In genomic region chr3:170429050-170429449, GRCh38 we compare ENCODE assay signal across 14 cellular contexts. TPM values are rescaled to one million over a fixed set of nuclear protein-coding genes. Genes with fewer than 3 reads are reported as not detected.
A peak's percentile ranks its signal among the peaks of the same experiment; 100 is the strongest.
DNase-seq lines count a peak whose midpoint lies in the region; ATAC-seq, FAIRE-seq and TF ChIP-seq lines count a peak whose summit lies in the region.
"Had no signal": no experiment of that assay in that cellular context is flagged by ENCODE, and none has a peak within 500 bp of the region (broad histone marks: within the 10 kb centered on the region; RNA-seq: fewer than 3 reads in every experiment).

No MANE protein-coding gene starts in this region.

- H3K27ac Mint-ChIP-seq in astrocyte (ENCODE audit: unreplicated experiment): no peak overlapping the region

- peak; percentile 78 for FAIRE-seq in astrocyte (lab: Jason Lieb, UNC)

- H3K9ac ChIP-seq in astrocyte (ENCODE audit: low read length): peak overlapping the region; percentile 30

- H3K4me1 Mint-ChIP-seq in astrocyte (ENCODE audit: low read depth, unreplicated experiment): peaks cover 9% of the 10 kb centered on the region

- no peaks in the 10 kb centered on the region for H3K27me3 ChIP-seq in astrocyte (ENCODE audit: insufficient read depth, low read length)
- H3K27me3 ChIP-seq in osteoblast (ENCODE audit: insufficient read depth, low read length): no peaks in the 10 kb centered on the region
- no peaks in the 10 kb centered on the region for H3K27me3 ChIP-seq in upper lobe of right lung

- H3K4me3 ChIP-seq in astrocyte (ENCODE audit: insufficient read depth, low read depth, low read length) (no peak overlapping the region), osteoblast (ENCODE audit: insufficient read depth, low read length) (no peak overlapping the region), upper lobe of right lung (no peak overlapping the region)
- H3K4me3 ChIP-seq: mucosa of descending colon had no signal

- peak overlapping the region; percentile 6 for H3K27ac ChIP-seq in astrocyte (ENCODE audit: low read depth, low read length)
- no peak overlapping the region for H3K27ac ChIP-seq in osteoblast (ENCODE audit: low read depth, low read length)
- H3K27ac ChIP-seq in upper lobe of right lung: no peak overlapping the region
- H3K27ac ChIP-seq: epithelial cell of prostate had no signal

- H3K4me2 ChIP-seq in astrocyte (ENCODE audit: low read length) (peak overlapping the region; percentile 69), osteoblast (ENCODE audit: insufficient read depth, low read length) (no peak overlapping the region)

- H3K4me1 ChIP-seq in astrocyte (ENCODE audit: insufficient read depth, low read length) (peaks cover 27% of the 10 kb centered on the region), osteoblast (ENCODE audit: insufficient read depth, low read length) (peaks cover 16% of the 10 kb centered on the region), upper lobe of right lung (no peaks in the 10 kb centered on the region)

- ATAC-seq in HG02885 (IDR thresholded peaks at IDR 0.05; ENCODE audit: poor library complexity, unreplicated experiment): peak; percentile 83
- ATAC-seq in GM19328 (IDR thresholded peaks at IDR 0.05; ENCODE audit: unreplicated experiment): no peak
- ATAC-seq in upper lobe of right lung: no peak
- ATAC-seq: mucosa of descending colon had no signal

- no peak overlapping the region for H3K4me3 Mint-ChIP-seq in astrocyte (ENCODE audit: unreplicated experiment)

- H3K79me2 ChIP-seq in astrocyte (ENCODE audit: insufficient read depth, low read length) (no peaks in the 10 kb centered on the region), osteoblast (ENCODE audit: insufficient read depth, low read length) (no peaks in the 10 kb centered on the region)

- peak; percentile 11 for DNase-seq in SKM-1 treated with dmso at 0.1 percent for 144 hours (lab: John Stamatoyannopoulos, UW; ENCODE audit: unreplicated experiment)
- DNase-seq in SKM-1 (lab: John Stamatoyannopoulos, UW; ENCODE audit: unreplicated experiment): no peak
- peak; percentile 88 for DNase-seq in astrocyte (ENCODE audit: low read depth)
- DNase-seq in osteoblast (ENCODE audit: insufficient read length, low spot score, missing footprints): peak; percentile 63
- no peak for DNase-seq in upper lobe of right lung
- DNase-seq in HK-2 (ENCODE audit: unreplicated experiment): no peak
- DNase-seq: 8988T; mucosa of descending colon; NCI-H146; SIG-M5; stimulated activated CD4-positive, alpha-beta T cell treated with anti-CD3 and anti-CD28 coated beads, Interleukin-4, amount 100 ng/mL, for 4 hours had no signal

- intact Hi-C loops in upper lobe of right lung (cut with DNase I): no loop called here

- H2AFZ ChIP-seq in astrocyte (ENCODE audit: low read depth, low read length) (no peak overlapping the region), osteoblast (ENCODE audit: low read length) (no peak overlapping the region)

- H4K20me1 ChIP-seq in astrocyte (ENCODE audit: insufficient read depth, low read length): no peaks in the 10 kb centered on the region
- H4K20me1 ChIP-seq in osteoblast (ENCODE audit: insufficient read depth, low read length): no peaks in the 10 kb centered on the region

- no peaks in the 10 kb centered on the region for H3K9me3 ChIP-seq in astrocyte (ENCODE audit: insufficient read depth, low read depth, low read length)
- H3K9me3 ChIP-seq in osteoblast (ENCODE audit: low read depth, low read length): no peaks in the 10 kb centered on the region
- no peaks in the 10 kb centered on the region for H3K9me3 ChIP-seq in upper lobe of right lung
- H3K9me3 ChIP-seq: mucosa of descending colon had no signal

- H3K9me3 Mint-ChIP-seq in astrocyte (ENCODE audit: unreplicated experiment): no peaks in the 10 kb centered on the region

- TF ChIP-seq CTCF in astrocyte (IDR thresholded peaks at IDR 0.05; ENCODE audit: insufficient read depth, low read depth, low read length): no peak
- TF ChIP-seq CTCF in osteoblast (IDR thresholded peaks at IDR 0.05; ENCODE audit: extremely low read depth, low read depth, low read length): no peak
- TF ChIP-seq CTCF in upper lobe of right lung (IDR thresholded peaks at IDR 0.05): no peak

- H3K27me3 Mint-ChIP-seq in astrocyte (ENCODE audit: low read depth, unreplicated experiment): peaks cover 58% of the 10 kb centered on the region

- H3K36me3 ChIP-seq in astrocyte (ENCODE audit: insufficient read depth, low read length) (no peaks in the 10 kb centered on the region), osteoblast (ENCODE audit: insufficient read depth, low read length) (peaks cover 16% of the 10 kb centered on the region), upper lobe of right lung (no peaks in the 10 kb centered on the region)

- H3K36me3 Mint-ChIP-seq in astrocyte (ENCODE audit: low read depth, unreplicated experiment): peaks cover 19% of the 10 kb centered on the region

RNA-seq across cellular contexts. Expression of gene CLDN11, which starts 10.4 kb away (rescaled TPM):
- 0.22 and 0.70 TPM in 2 replicates for total RNA-seq in astrocyte
- total RNA-seq in osteoblast: 33.9 and 50.3 TPM in 2 replicates
- total RNA-seq in upper lobe of right lung: 11.7 TPM

Comparison
In these comparisons a context has a peak if more than half of its experiments do, and no peak if none do; other contexts are left out.
1. DNase-seq: peak in SKM-1 treated with dmso at 0.1 percent for 144 hours (single experiment), astrocyte (single experiment) and osteoblast (single experiment); none in SKM-1 (single experiment), upper lobe of right lung (single experiment) and HK-2 (single experiment).